ENCODE assay signal across 1 cellular context in genomic region chr3:132843851-132844565, GRCh38.
TF ChIP-seq lines count a peak whose summit lies in the region.

No MANE protein-coding gene starts in this region.

TF ChIP-seq in GM23338, 12 proteins besides CTCF, POLR2A, EP300 and RAD21 (continued from another document):
- no peak for TF ChIP-seq REST (IDR thresholded peaks at IDR 0.05; ENCODE audit: unreplicated experiment)
- no peak for TF ChIP-seq NANOG (IDR thresholded peaks at IDR 0.05; ENCODE audit: borderline replicate concordance)
- no peak for TF ChIP-seq ZNF331 (CRISPR knock-in tag; IDR thresholded peaks at IDR 0.05; ENCODE audit: low read depth)
- no peak for TF ChIP-seq ZNF114 (CRISPR knock-in tag; IDR thresholded peaks at IDR 0.05)
